In the genomic region with DNA sequence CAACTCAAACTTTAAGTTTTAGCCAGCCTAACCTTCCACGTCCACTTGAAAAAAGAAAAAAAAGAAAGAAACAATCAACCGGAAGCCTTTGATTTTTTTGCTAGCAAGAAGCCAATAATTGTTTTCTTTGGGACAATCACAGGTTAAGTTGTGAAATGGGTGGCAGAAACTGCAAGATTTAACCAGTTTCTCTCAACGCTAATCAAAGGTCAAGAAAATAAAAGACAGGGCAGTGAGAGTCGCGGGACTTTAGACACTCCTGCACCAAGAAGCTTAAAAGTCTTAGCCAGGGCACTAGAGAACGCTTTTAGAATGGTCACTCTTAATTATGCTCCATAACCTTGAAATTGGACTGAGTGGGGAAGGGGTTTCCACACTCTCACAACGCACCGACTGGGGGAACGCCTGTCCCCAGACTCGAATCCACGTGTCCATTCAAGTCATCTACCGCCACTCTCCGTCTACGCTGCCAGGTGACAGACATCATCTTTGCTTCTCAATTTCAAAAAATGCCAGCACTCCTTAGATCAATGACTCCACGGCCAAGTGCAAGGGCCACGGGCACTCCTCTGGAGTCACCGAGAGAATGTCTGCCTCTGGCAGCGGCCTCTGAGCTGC, we compare ENCODE assay signal across 8 cellular contexts. TPM values are rescaled to one million over a fixed set of nuclear protein-coding genes. Genes with fewer than 3 reads are reported as not detected.
A peak's percentile ranks its signal among the peaks of the same experiment; 100 is the strongest.
DNase-seq lines count a peak whose midpoint lies in the region; ATAC-seq, FAIRE-seq and TF ChIP-seq lines count a peak whose summit lies in the region.

No MANE protein-coding gene starts in this region.

- H3K27ac ChIP-seq in Karpas-422 (ENCODE audit: low read length) (no peak overlapping the region), kidney (ENCODE audit: low read depth in 2 of 2, low read length in 2 of 2) (peak overlapping the region; percentile 77 to 89), subcutaneous abdominal adipose tissue (ENCODE audit: low read depth, low read length) (peak overlapping the region; percentile 95)

- H3K27me3 ChIP-seq in Karpas-422 (ENCODE audit: low read length) (no peaks in the 10 kb centered on the region), subcutaneous abdominal adipose tissue (ENCODE audit: control insufficient read depth in 5 of 5, insufficient read depth in 4 of 5, low read length in 5 of 5) (no peaks in the 10 kb centered on the region)

- TF ChIP-seq CTCF in Calu3 (IDR thresholded peaks at IDR 0.05; ENCODE audit: unreplicated experiment) (no peak), kidney (IDR thresholded peaks at IDR 0.05; ENCODE audit: borderline replicate concordance, extremely low read depth, insufficient read depth) (no peak)

- no peaks in the 10 kb centered on the region for H3K9me3 Mint-ChIP-seq in Calu3 (ENCODE audit: low read depth, unreplicated experiment)
- H3K9me3 Mint-ChIP-seq in activated naive CD8-positive, alpha-beta T cell treated with anti-CD3 and anti-CD28 coated beads, Interleukin-2, amount 10 ng/mL, durations not matched to agents 7 days and 5 days, result no peaks in the 10 kb centered on the region

- peak; percentile 13 for ATAC-seq in GM21447 (IDR thresholded peaks at IDR 0.05; ENCODE audit: unreplicated experiment)
- peak; percentile 10 for ATAC-seq in activated naive CD8-positive, alpha-beta T cell treated with anti-CD3 and anti-CD28 coated beads, Interleukin-2, amount 10 ng/mL, durations not matched to agents 7 days and 5 days (ENCODE audit: low read depth)

- H3K27me3 Mint-ChIP-seq in Calu3 (ENCODE audit: unreplicated experiment), result no peaks in the 10 kb centered on the region
- H3K27me3 Mint-ChIP-seq in activated naive CD8-positive, alpha-beta T cell treated with anti-CD3 and anti-CD28 coated beads, Interleukin-2, amount 10 ng/mL, durations not matched to agents 7 days and 5 days, result peaks cover 18% of the 10 kb centered on the region

- H3K9me2 ChIP-seq in Karpas-422 (replicated peaks; ENCODE audit: insufficient read depth, low read length), result no peaks in the 10 kb centered on the region

- no peaks in the 10 kb centered on the region for H3K36me3 ChIP-seq in Karpas-422 (ENCODE audit: insufficient read depth, low read length)
- no peaks in the 10 kb centered on the region for H3K36me3 ChIP-seq in kidney (ENCODE audit: control insufficient read depth in 1 of 2, insufficient read depth in 2 of 2, low read length in 2 of 2)
- H3K36me3 ChIP-seq in subcutaneous abdominal adipose tissue (ENCODE audit: control insufficient read depth in 5 of 5, insufficient read depth in 5 of 5, low read length in 5 of 5), result no peaks in the 10 kb centered on the region

- intact Hi-C loops in Calu3 (cut with micrococcal nuclease; ENCODE audit: unreplicated experiment), result loop anchor here (2.0 kb wide), 1 partner anchor 78 kb away; no protein-coding TSS in a partner anchor
- intact Hi-C loops in kidney (cut with DNase I), result no loop called here

- H3K36me3 Mint-ChIP-seq in Calu3 (ENCODE audit: insufficient read depth, unreplicated experiment), result peaks cover 19% of the 10 kb centered on the region
- no peaks in the 10 kb centered on the region for H3K36me3 Mint-ChIP-seq in activated naive CD8-positive, alpha-beta T cell treated with anti-CD3 and anti-CD28 coated beads, Interleukin-2, amount 10 ng/mL, durations not matched to agents 7 days and 5 days

- peak overlapping the region; percentile 94 for H3K4me3 Mint-ChIP-seq in Calu3 (ENCODE audit: low read depth, unreplicated experiment)
- peak overlapping the region; percentile 87 for H3K4me3 Mint-ChIP-seq in activated naive CD8-positive, alpha-beta T cell treated with anti-CD3 and anti-CD28 coated beads, Interleukin-2, amount 10 ng/mL, durations not matched to agents 7 days and 5 days

- H3K4me2 ChIP-seq in Karpas-422 (ENCODE audit: low read depth, low read length, poor library complexity, severe bottlenecking), result peak overlapping the region; percentile 73

- DNase-seq in Calu3 (no peak), Karpas-422 (no peak), kidney (peak; percentile 78), KG1 (lab: John Stamatoyannopoulos, UW) (no peak), UCSD-AML1 (lab: John Stamatoyannopoulos, UW; ENCODE audit: unreplicated experiment) (no peak)
- DNase-seq in activated naive CD8-positive, alpha-beta T cell treated with anti-CD3 and anti-CD28 coated beads, Interleukin-2, amount 10 ng/mL, durations not matched to agents 7 days and 5 days, result no peak

- H3K4me1 ChIP-seq in Karpas-422 (ENCODE audit: low read length), result peaks cover 15% of the 10 kb centered on the region
- H3K4me1 ChIP-seq in kidney (ENCODE audit: control insufficient read depth in 1 of 2, insufficient read depth in 1 of 2, low read depth in 1 of 2, low read length in 2 of 2), result peaks cover 17 to 18% of the 10 kb centered on the region in 2 donors
- H3K4me1 ChIP-seq in subcutaneous abdominal adipose tissue (ENCODE audit: control insufficient read depth in 5 of 5, insufficient read depth in 5 of 5, low read length in 5 of 5), result peaks cover 0 to 66% (median 60%) of the 10 kb centered on the region in 5 donors

- no peaks in the 10 kb centered on the region for H3K79me2 ChIP-seq in Karpas-422 (ENCODE audit: low read length)

- no peaks in the 10 kb centered on the region for H3K4me1 Mint-ChIP-seq in Calu3 (ENCODE audit: low read depth, unreplicated experiment)
- H3K4me1 Mint-ChIP-seq in activated naive CD8-positive, alpha-beta T cell treated with anti-CD3 and anti-CD28 coated beads, Interleukin-2, amount 10 ng/mL, durations not matched to agents 7 days and 5 days, result peaks cover 31% of the 10 kb centered on the region

- no peaks in the 10 kb centered on the region for H4K20me1 ChIP-seq in Karpas-422 (ENCODE audit: insufficient read depth, low read depth, low read length)

- FAIRE-seq in kidney (lab: Jason Lieb, UNC), result no peak

- BruUV-seq in Calu3 (replicated peaks; lab: Mats Ljungman, UMichigan), result no TSS peak

- H3K9me3 ChIP-seq in Karpas-422 (ENCODE audit: low read length) (no peaks in the 10 kb centered on the region), kidney (ENCODE audit: control insufficient read depth in 1 of 2, low read length in 2 of 2) (no peaks in the 10 kb centered on the region), subcutaneous abdominal adipose tissue (ENCODE audit: control insufficient read depth in 5 of 5, low read length in 5 of 5) (no peaks in the 10 kb centered on the region)

- H3K9ac ChIP-seq in Karpas-422 (ENCODE audit: low read length) (peak overlapping the region; percentile 57), kidney (ENCODE audit: low read length in 2 of 2) (peak overlapping the region; percentile 80 to 84), subcutaneous abdominal adipose tissue (ENCODE audit: low read length in 5 of 5) (peak overlapping the region; percentile 80 to 88 (median 85))

- peak overlapping the region; percentile 21; the same call in 1 of the 2 replicates for H2AFZ ChIP-seq in Karpas-422 (ENCODE audit: low read length)

- POLR2A ChIA-PET in activated naive CD8-positive, alpha-beta T cell treated with anti-CD3 and anti-CD28 coated beads, Interleukin-2, amount 10 ng/mL, durations not matched to agents 7 days and 5 days (lab: Charles Lee), result interaction anchor here (2.3 kb wide), 1 partner anchor 91 kb away, joined by 11 read pairs; the partner anchor contains the start of gene CENPU

- CTCF ChIA-PET in Calu3 (lab: Charles Lee), result interaction anchor here (0.8 kb wide), 1 partner anchor 78 kb away, joined by 3 read pairs; no protein-coding TSS in a partner anchor

- H3K4me3 ChIP-seq in Karpas-422 (ENCODE audit: low read length) (peak overlapping the region; percentile 67), kidney (ENCODE audit: low read length in 2 of 2) (peak overlapping the region; percentile 68 to 96), subcutaneous abdominal adipose tissue (ENCODE audit: low read depth in 1 of 5, low read length in 5 of 5) (peak overlapping the region; percentile 63 to 97 (median 84))

- no peak overlapping the region for H3K27ac Mint-ChIP-seq in Calu3 (ENCODE audit: unreplicated experiment)
- H3K27ac Mint-ChIP-seq in activated naive CD8-positive, alpha-beta T cell treated with anti-CD3 and anti-CD28 coated beads, Interleukin-2, amount 10 ng/mL, durations not matched to agents 7 days and 5 days, result peak overlapping the region; percentile 75

RNA-seq across cellular contexts. Expression of gene ACSL1, which starts 0.9 kb away (rescaled TPM):
- total RNA-seq in Calu3 (2022), result 19.1 and 31.9 TPM in 2 replicates
- total RNA-seq in Karpas-422 (2014; rRNA removed; shearing (Covaris generic); ENCODE audit: low replicate concordance), result 1.4 and 3.1 TPM in 2 replicates
- total RNA-seq in activated naive CD8-positive, alpha-beta T cell treated with anti-CD3 and anti-CD28 coated beads, Interleukin-2, amount 10 ng/mL, durations not matched to agents 7 days and 5 days, result 10 to 100 TPM; 10.9 to 12.4 TPM
- total RNA-seq in kidney, result 98.1 TPM
- 322 TPM for polyA plus RNA-seq in kidney (ENCODE audit: insufficient read depth, low read depth, low replicate concordance)
